ENCODE assay signal across 2 cellular contexts in the genomic region with DNA sequence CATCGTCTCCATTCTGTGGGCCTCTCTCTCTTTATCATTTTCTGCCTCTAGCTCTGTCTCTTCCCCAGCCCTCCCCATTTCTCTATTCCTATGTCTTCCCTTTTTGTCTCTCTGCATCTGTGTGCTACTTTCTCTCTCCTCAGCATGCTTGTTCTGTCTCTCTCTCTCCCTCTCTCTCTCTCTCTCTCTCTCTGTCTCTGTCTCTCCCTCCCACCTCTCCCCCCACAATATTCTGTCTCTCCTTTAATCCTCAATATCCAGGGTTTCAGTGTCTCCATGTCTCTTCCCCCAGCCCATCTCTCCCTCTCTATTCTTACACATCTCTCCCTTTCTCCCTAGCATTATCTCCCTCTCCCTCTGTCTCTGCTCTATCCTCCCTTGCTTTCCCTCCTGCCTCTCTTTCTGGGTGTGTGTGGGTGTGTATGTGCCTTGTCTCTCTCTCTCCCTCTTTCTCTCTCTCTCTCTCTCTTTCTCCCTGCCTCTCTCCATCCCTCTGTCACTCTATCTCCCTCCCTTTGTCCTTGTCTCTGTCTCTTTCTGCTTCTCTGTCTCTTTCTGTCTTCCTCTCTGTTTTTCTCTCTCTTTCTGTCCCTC.
TF ChIP-seq lines count a peak whose summit lies in the region.

No MANE protein-coding gene starts in this region.

TF ChIP-seq in GM23338, 12 proteins besides CTCF, POLR2A, EP300 and RAD21 (continued from another document):
- TF ChIP-seq, protein P1, sequence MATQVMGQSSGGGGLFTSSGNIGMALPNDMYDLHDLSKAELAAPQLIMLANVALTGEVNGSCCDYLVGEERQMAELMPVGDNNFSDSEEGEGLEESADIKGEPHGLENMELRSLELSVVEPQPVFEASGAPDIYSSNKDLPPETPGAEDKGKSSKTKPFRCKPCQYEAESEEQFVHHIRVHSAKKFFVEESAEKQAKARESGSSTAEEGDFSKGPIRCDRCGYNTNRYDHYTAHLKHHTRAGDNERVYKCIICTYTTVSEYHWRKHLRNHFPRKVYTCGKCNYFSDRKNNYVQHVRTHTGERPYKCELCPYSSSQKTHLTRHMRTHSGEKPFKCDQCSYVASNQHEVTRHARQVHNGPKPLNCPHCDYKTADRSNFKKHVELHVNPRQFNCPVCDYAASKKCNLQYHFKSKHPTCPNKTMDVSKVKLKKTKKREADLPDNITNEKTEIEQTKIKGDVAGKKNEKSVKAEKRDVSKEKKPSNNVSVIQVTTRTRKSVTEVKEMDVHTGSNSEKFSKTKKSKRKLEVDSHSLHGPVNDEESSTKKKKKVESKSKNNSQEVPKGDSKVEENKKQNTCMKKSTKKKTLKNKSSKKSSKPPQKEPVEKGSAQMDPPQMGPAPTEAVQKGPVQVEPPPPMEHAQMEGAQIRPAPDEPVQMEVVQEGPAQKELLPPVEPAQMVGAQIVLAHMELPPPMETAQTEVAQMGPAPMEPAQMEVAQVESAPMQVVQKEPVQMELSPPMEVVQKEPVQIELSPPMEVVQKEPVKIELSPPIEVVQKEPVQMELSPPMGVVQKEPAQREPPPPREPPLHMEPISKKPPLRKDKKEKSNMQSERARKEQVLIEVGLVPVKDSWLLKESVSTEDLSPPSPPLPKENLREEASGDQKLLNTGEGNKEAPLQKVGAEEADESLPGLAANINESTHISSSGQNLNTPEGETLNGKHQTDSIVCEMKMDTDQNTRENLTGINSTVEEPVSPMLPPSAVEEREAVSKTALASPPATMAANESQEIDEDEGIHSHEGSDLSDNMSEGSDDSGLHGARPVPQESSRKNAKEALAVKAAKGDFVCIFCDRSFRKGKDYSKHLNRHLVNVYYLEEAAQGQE (IDR thresholded peaks at IDR 0.05; ENCODE audit: unreplicated experiment) = no peak
- TF ChIP-seq EZH2phosphoT487 (IDR thresholded peaks at IDR 0.05; ENCODE audit: unreplicated experiment) (no peak), ZNF331 (CRISPR knock-in tag; IDR thresholded peaks at IDR 0.05; ENCODE audit: low read depth) (no peak), ZNF114 (CRISPR knock-in tag; IDR thresholded peaks at IDR 0.05) (no peak), STAT1 (IDR thresholded peaks at IDR 0.05; ENCODE audit: unreplicated experiment) (no peak), JUNB (IDR thresholded peaks at IDR 0.05; ENCODE audit: unreplicated experiment) (no peak), EZH2 (IDR thresholded peaks at IDR 0.05; ENCODE audit: low read depth, unreplicated experiment) (no peak), POLR2AphosphoS5 (IDR thresholded peaks at IDR 0.05; ENCODE audit: low read depth) (no peak), ZNF462 (CRISPR knock-in tag; IDR thresholded peaks at IDR 0.05) (no peak)

TF ChIP-seq in WTC11, 78 proteins besides CTCF, POLR2A, EP300 and RAD21 (continued from another document):
- TF ChIP-seq FOXP1 (CRISPR knock-in tag; IDR thresholded peaks at IDR 0.05; ENCODE audit: borderline replicate concordance) (no peak), HMGA2 (CRISPR knock-in tag; IDR thresholded peaks at IDR 0.05) (no peak), ZMAT4 (CRISPR knock-in tag; IDR thresholded peaks at IDR 0.05) (no peak)
TF ChIP-seq in WTC11: peak in this region for 1.
